ENCODE assay signal across 9 cellular contexts in genomic region chr7:93146465-93147127, GRCh38. TPM values are rescaled to one million over a fixed set of nuclear protein-coding genes. Genes with fewer than 3 reads are reported as not detected.
DNase-seq lines count a peak whose midpoint lies in the region; ATAC-seq and TF ChIP-seq lines count a peak whose summit lies in the region.
"Had no signal": no experiment of that assay in that cellular context is flagged by ENCODE, and none has a peak within 500 bp of the region (broad histone marks: within the 10 kb centered on the region; RNA-seq: fewer than 3 reads in every experiment).

No MANE protein-coding gene starts in this region.

- intact Hi-C loops in activated CD4-positive, alpha-beta T cell treated with anti-CD3 and anti-CD28 coated beads, Interleukin-2, amount 10 ng/mL, durations not matched to agents 24 days and 14 days (cut with micrococcal nuclease), result loop anchor here (2.0 kb wide), 1 partner anchor 86 kb away; the partner anchor contains the start of gene VPS50
- intact Hi-C loops in mammary epithelial cell (cut with micrococcal nuclease), result no loop called here

- no peaks in the 10 kb centered on the region for H4K20me1 ChIP-seq in mammary epithelial cell (ENCODE audit: insufficient read depth, low read length)

- peak overlapping the region; percentile 68 for H2AFZ ChIP-seq in mammary epithelial cell (ENCODE audit: low read depth, low read length)

- H3K27me3 ChIP-seq in mammary epithelial cell (ENCODE audit: insufficient read depth, low read length), result no peaks in the 10 kb centered on the region

- peak overlapping the region; percentile 74 for H3K27ac Mint-ChIP-seq in activated CD4-positive, alpha-beta T cell treated with anti-CD3 and anti-CD28 coated beads, Interleukin-2, amount 10 ng/mL, durations not matched to agents 24 days and 14 days
- H3K27ac Mint-ChIP-seq in progenitor cell of endocrine pancreas, result peak overlapping the region; percentile 58

- H3K79me2 ChIP-seq in mammary epithelial cell (ENCODE audit: insufficient read depth, low read length), result no peaks in the 10 kb centered on the region

- H3K4me1 Mint-ChIP-seq in activated CD4-positive, alpha-beta T cell treated with anti-CD3 and anti-CD28 coated beads, Interleukin-2, amount 10 ng/mL, durations not matched to agents 24 days and 14 days, result peaks cover 40% of the 10 kb centered on the region
- H3K4me1 Mint-ChIP-seq in progenitor cell of endocrine pancreas (ENCODE audit: low read depth), result peaks cover 4% of the 10 kb centered on the region
- H3K4me1 Mint-ChIP-seq: neural crest cell had no signal

- peaks cover 5% of the 10 kb centered on the region for H3K4me1 ChIP-seq in mammary epithelial cell (ENCODE audit: insufficient read depth, low read length)

- no peak overlapping the region for H3K4me3 ChIP-seq in mammary epithelial cell (replicated peaks in 1 of 3; ENCODE audit: insufficient read depth in 1 of 3, low read depth in 2 of 3, low read length in 3 of 3)

- H3K27ac ChIP-seq in mammary epithelial cell (ENCODE audit: insufficient read depth, low read depth, low read length), result no peak overlapping the region

- no peaks in the 10 kb centered on the region for H3K9me3 ChIP-seq in mammary epithelial cell (replicated peaks; ENCODE audit: insufficient read depth, low read length)

- no peak overlapping the region for H3K9ac ChIP-seq in mammary epithelial cell (ENCODE audit: insufficient read depth, low read length)

- peak; percentile 71 for DNase-seq in activated CD4-positive, alpha-beta T cell treated with anti-CD3 and anti-CD28 coated beads, Interleukin-2, amount 10 ng/mL, durations not matched to agents 24 days and 14 days
- no peak for DNase-seq in activated CD4-positive, alpha-beta T cell treated with anti-CD3 and anti-CD28 coated beads, Interleukin-2, amount 50 U/mL, for 4 hours
- no peak for DNase-seq in mammary epithelial cell
- DNase-seq in progenitor cell of endocrine pancreas (ENCODE audit: low spot score, unreplicated experiment), result no peak
- DNase-seq in T1000 (lab: John Stamatoyannopoulos, UW), result no peak
- no peak for DNase-seq in NCI-H1417 treated with DMSO at 0.1 percent for 48 hours (lab: John Stamatoyannopoulos, UW)
- no peak for DNase-seq in 8988T

- TF ChIP-seq CTCF in mammary epithelial cell (conservative IDR thresholded peaks at IDR 0.05 in 1 of 2, IDR thresholded peaks at IDR 0.05 in 1 of 2; ENCODE audit: extremely low read depth in 1 of 2, insufficient read depth in 1 of 2, low read depth in 1 of 2, low read length in 2 of 2) (no peak), progenitor cell of endocrine pancreas (IDR thresholded peaks at IDR 0.05; ENCODE audit: unreplicated experiment) (no peak)

- peak; percentile 35 for ATAC-seq in HG03439 (IDR thresholded peaks at IDR 0.05; ENCODE audit: unreplicated experiment)

- H3K27me3 Mint-ChIP-seq in activated CD4-positive, alpha-beta T cell treated with anti-CD3 and anti-CD28 coated beads, Interleukin-2, amount 10 ng/mL, durations not matched to agents 24 days and 14 days, result no peaks in the 10 kb centered on the region
- H3K27me3 Mint-ChIP-seq in progenitor cell of endocrine pancreas, result peaks cover 9% of the 10 kb centered on the region

- 92% methylated on average over 3 of the region's 5 CpGs for WGBS in mammary epithelial cell (ENCODE audit: low coverage, missing lambda C conversion rate)

- H3K9me3 Mint-ChIP-seq in activated CD4-positive, alpha-beta T cell treated with anti-CD3 and anti-CD28 coated beads, Interleukin-2, amount 10 ng/mL, durations not matched to agents 24 days and 14 days, result peaks cover 5% of the 10 kb centered on the region
- no peaks in the 10 kb centered on the region for H3K9me3 Mint-ChIP-seq in progenitor cell of endocrine pancreas (ENCODE audit: low read depth)
- H3K9me3 Mint-ChIP-seq: neural crest cell had no signal

- peak overlapping the region; percentile 95 for H3K4me3 Mint-ChIP-seq in activated CD4-positive, alpha-beta T cell treated with anti-CD3 and anti-CD28 coated beads, Interleukin-2, amount 10 ng/mL, durations not matched to agents 24 days and 14 days
- no peak overlapping the region for H3K4me3 Mint-ChIP-seq in progenitor cell of endocrine pancreas (ENCODE audit: low read depth)
- H3K4me3 Mint-ChIP-seq: neural crest cell had no signal

- peak overlapping the region; percentile 94 for H3K4me2 ChIP-seq in mammary epithelial cell (ENCODE audit: insufficient read depth, low read depth, low read length)

- in situ Hi-C loops in mammary epithelial cell (cut with MboI; ENCODE audit: low sequenced_read_pairs in 2 of 2), result no loop called here

- H3K36me3 Mint-ChIP-seq in activated CD4-positive, alpha-beta T cell treated with anti-CD3 and anti-CD28 coated beads, Interleukin-2, amount 10 ng/mL, durations not matched to agents 24 days and 14 days (ENCODE audit: low read depth), result peaks cover 23% of the 10 kb centered on the region
- no peaks in the 10 kb centered on the region for H3K36me3 Mint-ChIP-seq in progenitor cell of endocrine pancreas (ENCODE audit: insufficient read depth)

- dilution Hi-C loops in mammary epithelial cell (cut with HindIII; ENCODE audit: low sequenced_read_pairs), result no loop called here

- no peaks in the 10 kb centered on the region for H3K36me3 ChIP-seq in mammary epithelial cell (ENCODE audit: insufficient read depth, low read length)

- CTCF ChIA-PET in mammary epithelial cell (lab: Charles Lee; ENCODE audit: low non-redundant PET), result no interaction called here

- BruUV-seq in mammary epithelial cell (replicated peaks; lab: Mats Ljungman, UMichigan), result no TSS peak

RNA-seq across cellular contexts. Expression of gene SAMD9L, which starts 1.6 kb away (rescaled TPM):
- total RNA-seq in activated CD4-positive, alpha-beta T cell treated with anti-CD3 and anti-CD28 coated beads, Interleukin-2, amount 10 ng/mL, durations not matched to agents 24 days and 14 days, result 15.8 and 16.4 TPM in 2 replicates
- 1 to 10 TPM; 4.2 to 6.7 TPM for total RNA-seq in mammary epithelial cell
- polyA plus RNA-seq in mammary epithelial cell, result 0.56 TPM
- 1.4 TPM for polyA minus RNA-seq in mammary epithelial cell
- not detected in 2 replicates for total RNA-seq in progenitor cell of endocrine pancreas
- total RNA-seq: neural crest cell had no signal

RNA-seq across cellular contexts. Expression of gene SAMD9, which starts 28.8 kb away (rescaled TPM):
- 8.6 and 9.4 TPM in 2 replicates for total RNA-seq in activated CD4-positive, alpha-beta T cell treated with anti-CD3 and anti-CD28 coated beads, Interleukin-2, amount 10 ng/mL, durations not matched to agents 24 days and 14 days
- 10 to 100 TPM in 1 of 2 donors, 1 to 10 TPM in 1; 9.9 to 12.0 TPM for total RNA-seq in mammary epithelial cell
- 3.7 TPM for polyA plus RNA-seq in mammary epithelial cell
- polyA minus RNA-seq in mammary epithelial cell, result 5.6 TPM
- 0.24 and 0.29 TPM in 2 replicates for total RNA-seq in progenitor cell of endocrine pancreas
